ENCODE assay signal across 24 cellular contexts in the genomic region with DNA sequence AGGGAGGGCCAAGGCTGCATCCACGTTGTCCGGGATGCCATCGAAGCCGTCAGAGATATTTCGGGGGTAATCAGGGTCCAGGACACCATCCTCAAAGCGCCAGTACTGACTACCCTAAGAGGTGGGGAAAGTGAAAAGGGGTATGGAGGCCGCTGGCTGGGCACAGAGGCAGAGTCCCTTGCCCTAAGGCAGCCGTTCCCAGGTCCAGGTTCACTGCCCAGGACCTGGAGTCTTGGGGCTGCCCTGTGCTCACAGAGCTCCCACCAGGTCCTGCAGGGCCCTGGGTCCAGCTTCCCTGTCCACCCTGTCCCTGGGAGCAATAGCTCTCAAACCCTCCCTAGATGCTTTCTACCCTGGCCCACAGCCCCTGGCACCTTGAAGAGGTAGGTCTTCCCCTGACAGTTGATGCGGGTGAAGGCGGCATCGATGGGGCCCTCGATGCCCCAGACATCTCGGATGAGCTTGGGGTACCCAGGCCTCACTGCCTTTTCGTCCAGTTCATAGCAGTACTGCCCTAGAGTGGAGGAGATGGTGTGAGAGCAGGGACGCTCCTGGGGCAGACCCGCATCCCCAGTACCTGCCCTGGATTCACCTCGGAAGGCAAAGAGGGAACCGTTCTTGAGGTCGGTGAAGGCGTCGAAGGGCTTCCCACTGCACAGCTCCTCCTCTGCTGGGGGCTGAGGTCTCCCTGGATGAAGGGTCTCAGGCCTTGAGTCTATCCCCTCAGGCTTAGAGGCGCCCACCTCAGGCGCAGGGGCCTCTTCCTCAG. TPM values are rescaled to one million over a fixed set of nuclear protein-coding genes. Genes with fewer than 3 reads are reported as not detected.
"Had no signal": no experiment of that assay in that cellular context is flagged by ENCODE, and none has a peak within 500 bp of the region (broad histone marks: within the 10 kb centered on the region; RNA-seq: fewer than 3 reads in every experiment).

No MANE protein-coding gene starts in this region.

- H3K9me3 Mint-ChIP-seq: activated CD4-positive, alpha-beta memory T cell treated with anti-CD3 and anti-CD28 coated beads, Interleukin-2, amount 10 ng/mL, durations not matched to agents 7 days and 5 days; activated naive CD4-positive, alpha-beta T cell treated with anti-CD3 and anti-CD28 coated beads for 36 hours; activated T-helper 17 cell treated with anti-CD3 and anti-CD28 coated beads, Interleukin-2, amount 50 U/mL, for 72 hours; immature natural killer cell; naive thymus-derived CD4-positive, alpha-beta T cell; stimulated activated naive CD8-positive, alpha-beta T cell treated with anti-CD3 and anti-CD28 coated beads, Interleukin-15, Interleukin-2, amounts not matched to agents 100 ng/mL and 50 ng/mL, for 24 hours; T-helper 2 cell treated with Interferon-gamma antibody and Interleukin-4, amounts not matched to agents 5 μg/mL and 100 μg/mL, for 36 hours had no signal

- DNase-seq: activated CD4-positive, alpha-beta memory T cell treated with anti-CD3 and anti-CD28 coated beads, Interleukin-2, amount 10 ng/mL, durations not matched to agents 7 days and 5 days; activated CD4-positive, alpha-beta T cell treated with anti-CD3 and anti-CD28 coated beads for 48 hours; activated CD4-positive, CD25-positive, alpha-beta regulatory T cell; activated CD8-positive, alpha-beta memory T cell treated with anti-CD3 and anti-CD28 coated beads, Interleukin-2, amount 10 ng/mL, durations not matched to agents 7 days and 5 days; activated naive CD4-positive, alpha-beta T cell treated with anti-CD3 and anti-CD28 coated beads for 36 hours; anterior cingulate cortex; cerebellar nuclear complex; cortex of kidney; erythroblast; immature natural killer cell; mesendoderm; naive thymus-derived CD4-positive, alpha-beta T cell; nucleus accumbens; stimulated activated CD4-positive, alpha-beta T cell treated with anti-CD3 and anti-CD28 coated beads, Interleukin-2, amount 100 ng/mL, for 48 hours; transverse colon had no signal

- H3K4me3 Mint-ChIP-seq: activated CD4-positive, alpha-beta memory T cell treated with anti-CD3 and anti-CD28 coated beads, Interleukin-2, amount 10 ng/mL, durations not matched to agents 7 days and 5 days; activated CD8-positive, alpha-beta memory T cell treated with anti-CD3 and anti-CD28 coated beads, Interleukin-2, amount 10 ng/mL, durations not matched to agents 7 days and 5 days; activated naive CD4-positive, alpha-beta T cell treated with anti-CD3 and anti-CD28 coated beads for 36 hours; stimulated activated naive CD8-positive, alpha-beta T cell treated with anti-CD3 and anti-CD28 coated beads, Interleukin-15, Interleukin-2, amounts not matched to agents 100 ng/mL and 50 ng/mL, for 24 hours; T-helper 2 cell treated with Interferon-gamma antibody and Interleukin-4, amounts not matched to agents 5 μg/mL and 100 μg/mL, for 36 hours had no signal

- H3K27ac Mint-ChIP-seq: activated CD4-positive, alpha-beta memory T cell treated with anti-CD3 and anti-CD28 coated beads, Interleukin-2, amount 10 ng/mL, durations not matched to agents 7 days and 5 days; activated CD8-positive, alpha-beta memory T cell treated with anti-CD3 and anti-CD28 coated beads, Interleukin-2, amount 10 ng/mL, durations not matched to agents 7 days and 5 days; activated naive CD4-positive, alpha-beta T cell treated with anti-CD3 and anti-CD28 coated beads for 36 hours; stimulated activated naive CD8-positive, alpha-beta T cell treated with anti-CD3 and anti-CD28 coated beads, Interleukin-15, Interleukin-2, amounts not matched to agents 100 ng/mL and 50 ng/mL, for 24 hours; T-helper 2 cell treated with Interferon-gamma antibody and Interleukin-4, amounts not matched to agents 5 μg/mL and 100 μg/mL, for 36 hours had no signal

- ATAC-seq: activated CD8-positive, alpha-beta memory T cell treated with anti-CD3 and anti-CD28 coated beads, Interleukin-2, amount 10 ng/mL, durations not matched to agents 7 days and 5 days; activated T-helper 17 cell treated with anti-CD3 and anti-CD28 coated beads, Interleukin-2, amount 50 U/mL, for 72 hours; naive thymus-derived CD4-positive, alpha-beta T cell had no signal

- H3K27ac ChIP-seq: suprapubic skin had no signal

- H3K27me3 ChIP-seq: suprapubic skin had no signal

- H3K4me3 ChIP-seq: suprapubic skin, transverse colon had no signal

- H3K27me3 Mint-ChIP-seq: activated CD4-positive, alpha-beta memory T cell treated with anti-CD3 and anti-CD28 coated beads, Interleukin-2, amount 10 ng/mL, durations not matched to agents 7 days and 5 days; activated CD8-positive, alpha-beta memory T cell treated with anti-CD3 and anti-CD28 coated beads, Interleukin-2, amount 10 ng/mL, durations not matched to agents 7 days and 5 days; activated T-helper 17 cell treated with anti-CD3 and anti-CD28 coated beads, Interleukin-2, amount 50 U/mL, for 72 hours; naive thymus-derived CD4-positive, alpha-beta T cell; stimulated activated naive CD8-positive, alpha-beta T cell treated with anti-CD3 and anti-CD28 coated beads, Interleukin-15, Interleukin-2, amounts not matched to agents 100 ng/mL and 50 ng/mL, for 24 hours had no signal

- H3K9me3 ChIP-seq: suprapubic skin, transverse colon had no signal

- H3K36me3 Mint-ChIP-seq: activated CD8-positive, alpha-beta memory T cell treated with anti-CD3 and anti-CD28 coated beads, Interleukin-2, amount 10 ng/mL, durations not matched to agents 7 days and 5 days; immature natural killer cell had no signal

- FAIRE-seq: endometrium, frontal cortex, TTC549 had no signal

- H3K36me3 ChIP-seq: transverse colon had no signal

RNA-seq across cellular contexts. Expression of a gene that starts 1.0 kb away (rescaled TPM):
- total RNA-seq: activated naive CD4-positive, alpha-beta T cell treated with anti-CD3 and anti-CD28 coated beads for 36 hours; transverse colon had no signal
- polyA plus RNA-seq: immature natural killer cell had no signal

RNA-seq across cellular contexts. Expression of a gene that starts 4.1 kb away (rescaled TPM):
- total RNA-seq: activated CD4-positive, alpha-beta memory T cell treated with anti-CD3 and anti-CD28 coated beads, Interleukin-2, amount 10 ng/mL, durations not matched to agents 7 days and 5 days; activated CD8-positive, alpha-beta memory T cell treated with anti-CD3 and anti-CD28 coated beads, Interleukin-2, amount 10 ng/mL, durations not matched to agents 7 days and 5 days; activated naive CD4-positive, alpha-beta T cell treated with anti-CD3 and anti-CD28 coated beads for 36 hours; activated T-helper 17 cell treated with anti-CD3 and anti-CD28 coated beads, Interleukin-2, amount 50 U/mL, for 72 hours; frontal cortex; lower leg skin; mucosa of gallbladder; naive thymus-derived CD4-positive, alpha-beta T cell; suprapubic skin; transverse colon had no signal
- polyA plus RNA-seq: immature natural killer cell; naive thymus-derived CD4-positive, alpha-beta T cell had no signal
